16 cellular contexts compared by ENCODE assay signal in the genomic region with DNA sequence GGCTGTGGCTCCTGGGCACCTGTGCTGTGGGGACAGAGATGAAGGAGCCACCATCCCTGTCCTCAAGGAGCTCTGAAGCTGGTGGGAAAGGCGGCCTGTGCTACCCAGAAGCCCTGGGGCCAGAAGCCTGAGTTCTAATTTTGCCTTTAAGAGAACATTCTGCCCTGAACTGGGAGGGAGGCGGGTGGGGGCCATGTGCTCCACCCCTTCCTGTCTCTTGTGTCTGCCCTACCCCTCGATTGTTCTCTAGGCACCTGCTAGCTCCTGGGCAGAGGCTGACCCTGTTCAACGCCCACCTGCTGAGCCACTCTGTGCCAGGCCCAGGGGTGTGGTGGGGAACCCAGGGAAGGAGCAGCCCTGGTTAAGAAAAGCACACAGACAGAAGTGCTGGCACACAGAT. TPM values are rescaled to one million over a fixed set of nuclear protein-coding genes. Genes with fewer than 3 reads are reported as not detected.
DNase-seq lines count a peak whose midpoint lies in the region; ATAC-seq, FAIRE-seq and TF ChIP-seq lines count a peak whose summit lies in the region.
"Had no signal": no experiment of that assay in that cellular context is flagged by ENCODE, and none has a peak within 500 bp of the region (broad histone marks: within the 10 kb centered on the region; RNA-seq: fewer than 3 reads in every experiment).

No MANE protein-coding gene starts in this region.

- peak overlapping the region; percentile 59 for H3K4me3 Mint-ChIP-seq in CD8-positive, alpha-beta T cell
- no peak overlapping the region for H3K4me3 Mint-ChIP-seq in activated T-cell treated with anti-CD3 and anti-CD28 coated beads, Interleukin-2, amount 50 U/mL, for 4 hours
- H3K4me3 Mint-ChIP-seq: neural crest cell had no signal

- intact Hi-C loops in CD8-positive, alpha-beta T cell (cut with DNase I, micrococcal nuclease), result no loop called here
- intact Hi-C loops in left colon (cut with DNase I, micrococcal nuclease) (loop anchor here in 1 of 2 donors (10.0 kb wide), 1 partner anchor 77 kb away; the partner anchor contains the start of gene PPP1R37), A673 (cut with micrococcal nuclease; ENCODE audit: unreplicated experiment) (no loop called here)

- POLR2A ChIA-PET in CD8-positive, alpha-beta T cell (lab: Charles Lee), result no interaction called here
- POLR2A ChIA-PET in A673 (lab: Charles Lee; ENCODE audit: low non-redundant PET), result no interaction called here

- TF ChIP-seq CTCF in CD8-positive, alpha-beta T cell (IDR thresholded peaks at IDR 0.05), result no peak
- no peak for TF ChIP-seq CTCF in A673 (conservative IDR thresholded peaks at IDR 0.05; ENCODE audit: low read depth, low read length)

- H3K4me1 ChIP-seq in CD8-positive, alpha-beta T cell (ENCODE audit: insufficient read depth, low read length), result peaks cover 41% of the 10 kb centered on the region
- peaks cover 3% of the 10 kb centered on the region for H3K4me1 ChIP-seq in A673 (ENCODE audit: insufficient read depth, low read length, poor library complexity, severe bottlenecking)

- H3K27me3 Mint-ChIP-seq in CD8-positive, alpha-beta T cell (ENCODE audit: low read depth), result no peaks in the 10 kb centered on the region
- no peaks in the 10 kb centered on the region for H3K27me3 Mint-ChIP-seq in activated T-cell treated with anti-CD3 and anti-CD28 coated beads, Interleukin-2, amount 50 U/mL, for 4 hours (ENCODE audit: low read depth)

- CTCF ChIA-PET in CD8-positive, alpha-beta T cell (lab: Charles Lee), result no interaction called here
- CTCF ChIA-PET in A673 (lab: Charles Lee), result no interaction called here

- peak; percentile 35 for DNase-seq in NCI-H146 (lab: John Stamatoyannopoulos, UW)
- DNase-seq in NCI-H146 treated with DMSO at 0.1 percent for 48 hours (lab: John Stamatoyannopoulos, UW; ENCODE audit: unreplicated experiment), result no peak
- peak in 2 of 7 experiments; percentile 20 to 39 for DNase-seq in CD8-positive, alpha-beta T cell
- DNase-seq in activated T-cell treated with anti-CD3 and anti-CD28 coated beads, Interleukin-2, amount 50 U/mL, for 4 hours, result no peak
- DNase-seq in left colon, result no peak
- no peak for DNase-seq in cerebellar nuclear complex (lab: John Stamatoyannopoulos, UW)
- DNase-seq in GM12891 (ENCODE audit: insufficient read length, low spot score), result no peak
- DNase-seq in A673 (ENCODE audit: low spot score), result no peak
- DNase-seq: DMS 273 treated with DMSO at 0.1 percent for 48 hours, gastrocnemius medialis, NCI-H1105, NCI-H774, SHP77 treated with DMSO at 0.1 percent for 48 hours had no signal

- H3K27ac Mint-ChIP-seq in CD8-positive, alpha-beta T cell, result peak overlapping the region; percentile 79

- no peak for TF ChIP-seq POLR2A in GM12891 (IDR thresholded peaks at IDR 0.05; ENCODE audit: low read depth, low read length)

- peak; percentile 76 for ATAC-seq in CD8-positive, alpha-beta T cell
- ATAC-seq in activated T-cell treated with anti-CD3 and anti-CD28 coated beads, Interleukin-2, amount 50 U/mL, for 4 hours, result peak; percentile 54 to 60
- ATAC-seq in left colon, result peak; percentile 42
- ATAC-seq: gastrocnemius medialis had no signal

- no peak for FAIRE-seq in GM12891 (lab: Jason Lieb, UNC)
- FAIRE-seq: H54 had no signal

- H3K36me3 ChIP-seq in CD8-positive, alpha-beta T cell (ENCODE audit: insufficient read depth, low read length), result no peaks in the 10 kb centered on the region
- H3K36me3 ChIP-seq in A673 (ENCODE audit: insufficient read depth, low read length, poor library complexity, severe bottlenecking), result no peaks in the 10 kb centered on the region
- H3K36me3 ChIP-seq: gastrocnemius medialis had no signal

- H3K4me1 Mint-ChIP-seq in CD8-positive, alpha-beta T cell (ENCODE audit: low read depth), result peaks cover 34% of the 10 kb centered on the region
- peaks cover 49% of the 10 kb centered on the region for H3K4me1 Mint-ChIP-seq in activated T-cell treated with anti-CD3 and anti-CD28 coated beads, Interleukin-2, amount 50 U/mL, for 4 hours (ENCODE audit: low read depth)

- H3K9me3 Mint-ChIP-seq in CD8-positive, alpha-beta T cell, result no peaks in the 10 kb centered on the region
- no peaks in the 10 kb centered on the region for H3K9me3 Mint-ChIP-seq in activated T-cell treated with anti-CD3 and anti-CD28 coated beads, Interleukin-2, amount 50 U/mL, for 4 hours
- H3K9me3 Mint-ChIP-seq: neural crest cell had no signal

- peak overlapping the region; percentile 27 for H3K4me3 ChIP-seq in CD8-positive, alpha-beta T cell (ENCODE audit: low read depth, low read length)
- H3K4me3 ChIP-seq in A673 (ENCODE audit: low read depth, low read length, poor library complexity, severe bottlenecking), result no peak overlapping the region
- H3K4me3 ChIP-seq: gastrocnemius medialis had no signal

- no peaks in the 10 kb centered on the region for H3K9me3 ChIP-seq in CD8-positive, alpha-beta T cell (ENCODE audit: low read length)
- H3K9me3 ChIP-seq in A673 (ENCODE audit: low read depth, low read length, poor library complexity, severe bottlenecking), result no peaks in the 10 kb centered on the region
- H3K9me3 ChIP-seq: gastrocnemius medialis had no signal

- no peaks in the 10 kb centered on the region for H3K27me3 ChIP-seq in CD8-positive, alpha-beta T cell (ENCODE audit: insufficient read depth, low read length)
- H3K27me3 ChIP-seq in A673 (replicated peaks; ENCODE audit: insufficient read depth, low read depth, low read length, poor library complexity), result no peaks in the 10 kb centered on the region
- H3K27me3 ChIP-seq: gastrocnemius medialis had no signal

- peaks cover 3% of the 10 kb centered on the region for H3K36me3 Mint-ChIP-seq in CD8-positive, alpha-beta T cell
- no peaks in the 10 kb centered on the region for H3K36me3 Mint-ChIP-seq in activated T-cell treated with anti-CD3 and anti-CD28 coated beads, Interleukin-2, amount 50 U/mL, for 4 hours (ENCODE audit: insufficient read depth)

- no peak overlapping the region for H3K27ac ChIP-seq in CD8-positive, alpha-beta T cell (ENCODE audit: low read depth, low read length)
- no peak overlapping the region for H3K27ac ChIP-seq in A673 (ENCODE audit: low read depth, low read length, poor library complexity, severe bottlenecking)

- no TSS peak for BruUV-seq in A673 (replicated peaks; lab: Mats Ljungman, UMichigan)

TF ChIP-seq in GM12891, 5 proteins besides CTCF, POLR2A, EP300 and RAD21:
- TF ChIP-seq POLR2AphosphoS5 (IDR thresholded peaks at IDR 0.05; ENCODE audit: low read depth, low read length) (no peak), PAX5 (IDR thresholded peaks at IDR 0.05; ENCODE audit: insufficient read depth, low read length, severe bottlenecking) (no peak), SPI1 (IDR thresholded peaks at IDR 0.05; ENCODE audit: low read depth, low read length) (no peak), POU2F2 (IDR thresholded peaks at IDR 0.05; ENCODE audit: low read depth, low read length) (no peak), TAF1 (IDR thresholded peaks at IDR 0.05; ENCODE audit: low read depth, low read length) (no peak)

RNA-seq across cellular contexts. Expression of gene TRAPPC6A, which starts 5.9 kb away (rescaled TPM):
- 10 to 100 TPM; 31.9 to 35.9 TPM for total RNA-seq in CD8-positive, alpha-beta T cell
- 10 to 100 TPM in 1 of 3 donors, 1 to 10 TPM in 2; 8.5 to 11.5 (median 9.1) TPM for total RNA-seq in activated T-cell treated with anti-CD3 and anti-CD28 coated beads, Interleukin-2, amount 50 U/mL, for 4 hours
- 10 to 100 TPM; 45.0 to 46.9 TPM for total RNA-seq in left colon
- polyA plus RNA-seq in GM12891 (2012; ENCODE audit: low read depth, missing spikeins), result 106 TPM
- total RNA-seq in A673 (2021), result 5.8 and 8.8 TPM in 2 replicates

RNA-seq across cellular contexts. Expression of gene BLOC1S3, which starts 6.4 kb away (rescaled TPM):
- 10 to 100 TPM; 17.7 to 21.6 TPM for total RNA-seq in CD8-positive, alpha-beta T cell
- total RNA-seq in activated T-cell treated with anti-CD3 and anti-CD28 coated beads, Interleukin-2, amount 50 U/mL, for 4 hours, result 10 to 100 TPM; 12.3 to 15.5 (median 14.5) TPM
- total RNA-seq in left colon (10 to 100 TPM; 11.2 to 13.5 TPM), A673 (2021) (8.7 and 9.1 TPM in 2 replicates)
- polyA plus RNA-seq in GM12891 (2012; ENCODE audit: low read depth, missing spikeins), result 5.4 TPM

RNA-seq across cellular contexts. Expression of gene NKPD1, which starts 11.4 kb away (rescaled TPM):
- total RNA-seq in CD8-positive, alpha-beta T cell, result under 1 TPM; 0.81 to 0.87 TPM
- total RNA-seq in activated T-cell treated with anti-CD3 and anti-CD28 coated beads, Interleukin-2, amount 50 U/mL, for 4 hours, result under 1 TPM; 0.30 to 0.45 (median 0.33) TPM
- total RNA-seq in left colon (under 1 TPM; 0.08 to 0.15 TPM), A673 (2021) (0.30 and 0.37 TPM in 2 replicates)
- polyA plus RNA-seq in GM12891 (2012; ENCODE audit: low read depth, missing spikeins), result 0.05 TPM
- total RNA-seq: A172 had no signal
